In the genomic region with DNA sequence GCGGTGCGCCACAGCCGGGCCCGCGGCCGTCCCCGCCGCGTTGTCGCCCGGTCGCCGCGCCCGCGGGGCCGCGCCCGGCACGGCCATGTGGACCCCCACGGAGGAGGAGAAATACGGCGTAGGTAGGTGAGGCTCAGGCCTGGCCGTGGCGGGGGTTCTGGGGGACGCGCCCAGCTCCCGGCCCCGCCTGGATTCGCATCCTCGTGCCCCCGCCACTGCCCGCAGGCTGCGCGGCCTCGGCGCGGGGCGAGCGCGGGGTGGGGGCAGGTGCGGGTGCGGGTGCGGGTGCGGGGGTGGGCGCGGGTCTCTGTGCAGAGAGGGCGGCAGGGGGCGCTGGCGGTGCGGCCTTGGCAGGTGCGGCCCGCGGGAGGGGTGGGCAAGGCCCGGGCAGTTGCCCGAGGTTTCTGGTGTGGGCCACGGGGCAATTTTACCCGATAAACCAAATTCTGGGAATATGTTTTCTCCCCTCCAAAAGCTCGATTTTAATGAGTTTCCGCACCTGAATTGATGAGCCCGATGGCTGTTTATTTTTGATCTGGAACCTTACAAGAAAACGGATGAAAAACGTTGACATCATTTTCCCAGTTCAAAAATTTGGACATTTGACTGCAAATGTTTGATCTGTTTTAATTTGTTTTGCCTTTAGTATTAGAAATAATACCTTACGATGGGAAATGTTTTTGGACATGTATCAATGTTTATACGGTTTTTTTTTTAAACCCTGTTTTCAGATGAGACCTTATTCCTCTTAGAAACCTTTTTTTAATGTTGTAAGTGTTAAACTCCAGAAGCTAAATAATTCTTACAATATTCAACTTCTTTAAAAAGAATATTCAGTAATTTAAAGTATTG, we compare ENCODE assay signal across 8 cellular contexts. TPM values are rescaled to one million over a fixed set of nuclear protein-coding genes. Genes with fewer than 3 reads are reported as not detected.
DNase-seq lines count a peak whose midpoint lies in the region; ATAC-seq and TF ChIP-seq lines count a peak whose summit lies in the region.

No MANE protein-coding gene starts in this region.

- peaks cover 7% of the 10 kb centered on the region for H3K4me1 Mint-ChIP-seq in endothelial cell (ENCODE audit: unreplicated experiment)
- peaks cover 4 to 6% of the 10 kb centered on the region in 2 donors for H3K4me1 Mint-ChIP-seq in natural killer cell treated with Interleukin-12 subunit alpha and Interleukin-12 subunit beta and Interleukin-15 and Interleukin-18, amount 100 ng/mL, for 72 hours (ENCODE audit: low read depth in 2 of 2)
- peaks cover 19% of the 10 kb centered on the region for H3K4me1 Mint-ChIP-seq in stimulated activated naive CD8-positive, alpha-beta T cell treated with anti-CD3 and anti-CD28 coated beads, Interleukin-15, Interleukin-2, amounts not matched to agents 100 ng/mL and 50 ng/mL, for 24 hours (ENCODE audit: low read depth)

- TF ChIP-seq CTCF in GM12873 (IDR thresholded peaks at IDR 0.05; ENCODE audit: insufficient read depth, low read depth, low read length, missing control alignments) = peak; percentile 35
- peak; percentile 74 for TF ChIP-seq CTCF in endothelial cell (IDR thresholded peaks at IDR 0.05; ENCODE audit: unreplicated experiment)

- peak; percentile 78 for ATAC-seq in natural killer cell treated with Interleukin-12 subunit alpha and Interleukin-12 subunit beta and Interleukin-15 and Interleukin-18, amount 100 ng/mL, for 72 hours
- ATAC-seq in HG02571 (IDR thresholded peaks at IDR 0.05; ENCODE audit: unreplicated experiment) (no peak), GM21619 (IDR thresholded peaks at IDR 0.05; ENCODE audit: unreplicated experiment) (no peak)

- H3K9me3 Mint-ChIP-seq in endothelial cell (ENCODE audit: unreplicated experiment) = no peaks in the 10 kb centered on the region
- no peaks in the 10 kb centered on the region for H3K9me3 Mint-ChIP-seq in natural killer cell treated with Interleukin-12 subunit alpha and Interleukin-12 subunit beta and Interleukin-15 and Interleukin-18, amount 100 ng/mL, for 72 hours
- H3K9me3 Mint-ChIP-seq in stimulated activated naive CD8-positive, alpha-beta T cell treated with anti-CD3 and anti-CD28 coated beads, Interleukin-15, Interleukin-2, amounts not matched to agents 100 ng/mL and 50 ng/mL, for 24 hours = no peaks in the 10 kb centered on the region

- peaks cover 8% of the 10 kb centered on the region for H3K36me3 Mint-ChIP-seq in endothelial cell (ENCODE audit: low read depth, unreplicated experiment)
- no peaks in the 10 kb centered on the region for H3K36me3 Mint-ChIP-seq in natural killer cell treated with Interleukin-12 subunit alpha and Interleukin-12 subunit beta and Interleukin-15 and Interleukin-18, amount 100 ng/mL, for 72 hours
- H3K36me3 Mint-ChIP-seq in stimulated activated naive CD8-positive, alpha-beta T cell treated with anti-CD3 and anti-CD28 coated beads, Interleukin-15, Interleukin-2, amounts not matched to agents 100 ng/mL and 50 ng/mL, for 24 hours (ENCODE audit: low read depth) = no peaks in the 10 kb centered on the region

- no peak overlapping the region for H3K27ac Mint-ChIP-seq in endothelial cell (ENCODE audit: unreplicated experiment)
- no peak overlapping the region for H3K27ac Mint-ChIP-seq in natural killer cell treated with Interleukin-12 subunit alpha and Interleukin-12 subunit beta and Interleukin-15 and Interleukin-18, amount 100 ng/mL, for 72 hours
- peak overlapping the region; percentile 77 for H3K27ac Mint-ChIP-seq in stimulated activated naive CD8-positive, alpha-beta T cell treated with anti-CD3 and anti-CD28 coated beads, Interleukin-15, Interleukin-2, amounts not matched to agents 100 ng/mL and 50 ng/mL, for 24 hours

- peaks cover 10% of the 10 kb centered on the region for H3K27me3 Mint-ChIP-seq in endothelial cell (ENCODE audit: unreplicated experiment)
- peaks cover 24 to 34% of the 10 kb centered on the region in 2 donors for H3K27me3 Mint-ChIP-seq in natural killer cell treated with Interleukin-12 subunit alpha and Interleukin-12 subunit beta and Interleukin-15 and Interleukin-18, amount 100 ng/mL, for 72 hours
- H3K27me3 Mint-ChIP-seq in stimulated activated naive CD8-positive, alpha-beta T cell treated with anti-CD3 and anti-CD28 coated beads, Interleukin-15, Interleukin-2, amounts not matched to agents 100 ng/mL and 50 ng/mL, for 24 hours = peaks cover 50% of the 10 kb centered on the region

- peak overlapping the region; percentile 91 for H3K4me3 Mint-ChIP-seq in endothelial cell (ENCODE audit: unreplicated experiment)
- peak overlapping the region; percentile 84 for H3K4me3 Mint-ChIP-seq in natural killer cell treated with Interleukin-12 subunit alpha and Interleukin-12 subunit beta and Interleukin-15 and Interleukin-18, amount 100 ng/mL, for 72 hours
- H3K4me3 Mint-ChIP-seq in stimulated activated naive CD8-positive, alpha-beta T cell treated with anti-CD3 and anti-CD28 coated beads, Interleukin-15, Interleukin-2, amounts not matched to agents 100 ng/mL and 50 ng/mL, for 24 hours = peak overlapping the region; percentile 84

- DNase-seq in NCI-H146 treated with DMSO at 0.1 percent for 48 hours (lab: John Stamatoyannopoulos, UW; ENCODE audit: unreplicated experiment) (peak; percentile 2), endothelial cell (ENCODE audit: low spot score) (peak; percentile 65)
- peak; percentile 88 for DNase-seq in activated CD8-positive, alpha-beta memory T cell treated with anti-CD3 and anti-CD28 coated beads, Interleukin-2, amount 50 U/mL, for 48 hours
- DNase-seq in natural killer cell treated with Interleukin-12 subunit alpha and Interleukin-12 subunit beta and Interleukin-15 and Interleukin-18, amount 100 ng/mL, for 72 hours (ENCODE audit: low spot score) = peak; percentile 71

RNA-seq across cellular contexts. Expression of gene DOCK3, which starts 0.7 kb away (rescaled TPM):
- 1.3 TPM for total RNA-seq in endothelial cell (ENCODE audit: unreplicated experiment)
- total RNA-seq in natural killer cell treated with Interleukin-12 subunit alpha and Interleukin-12 subunit beta and Interleukin-15 and Interleukin-18, amount 100 ng/mL, for 72 hours = 1 to 10 TPM; 1.3 to 4.5 TPM

RNA-seq across cellular contexts. Expression of gene MAPKAPK3, which starts 58.5 kb away (rescaled TPM):
- 6.4 TPM for total RNA-seq in endothelial cell (ENCODE audit: unreplicated experiment)
- total RNA-seq in natural killer cell treated with Interleukin-12 subunit alpha and Interleukin-12 subunit beta and Interleukin-15 and Interleukin-18, amount 100 ng/mL, for 72 hours = 100 to 1,000 TPM in 1 of 2 donors, 10 to 100 TPM in 1; 84.8 to 106 TPM

Comparison
In these comparisons a context has a peak if more than half of its experiments do, and no peak if none do; other contexts are left out.
1. DNase-seq: peak in every context shown above with its lines; median percentile 88 in activated CD8-positive, alpha-beta memory T cell treated with anti-CD3 and anti-CD28 coated beads, Interleukin-2, amount 50 U/mL, for 48 hours; 71 in natural killer cell treated with Interleukin-12 subunit alpha and Interleukin-12 subunit beta and Interleukin-15 and Interleukin-18, amount 100 ng/mL, for 72 hours; 65 in endothelial cell; 2 in NCI-H146 treated with DMSO at 0.1 percent for 48 hours.
2. ATAC-seq: peak in natural killer cell treated with Interleukin-12 subunit alpha and Interleukin-12 subunit beta and Interleukin-15 and Interleukin-18, amount 100 ng/mL, for 72 hours (2 of 2); none in HG02571 (single experiment) and GM21619 (single experiment).
3. RNA of gene MAPKAPK3, which starts 58.5 kb away (total RNA-seq): 84.8 to 106 TPM in natural killer cell treated with Interleukin-12 subunit alpha and Interleukin-12 subunit beta and Interleukin-15 and Interleukin-18, amount 100 ng/mL, for 72 hours; 6.4 TPM in endothelial cell (single experiment); every median in the first group is over 10 times any median in the second.
4. Peak in every context shown above with its lines, with median percentiles within 50 percentile points of each other: H3K4me3 Mint-ChIP-seq.